In the genomic region with DNA sequence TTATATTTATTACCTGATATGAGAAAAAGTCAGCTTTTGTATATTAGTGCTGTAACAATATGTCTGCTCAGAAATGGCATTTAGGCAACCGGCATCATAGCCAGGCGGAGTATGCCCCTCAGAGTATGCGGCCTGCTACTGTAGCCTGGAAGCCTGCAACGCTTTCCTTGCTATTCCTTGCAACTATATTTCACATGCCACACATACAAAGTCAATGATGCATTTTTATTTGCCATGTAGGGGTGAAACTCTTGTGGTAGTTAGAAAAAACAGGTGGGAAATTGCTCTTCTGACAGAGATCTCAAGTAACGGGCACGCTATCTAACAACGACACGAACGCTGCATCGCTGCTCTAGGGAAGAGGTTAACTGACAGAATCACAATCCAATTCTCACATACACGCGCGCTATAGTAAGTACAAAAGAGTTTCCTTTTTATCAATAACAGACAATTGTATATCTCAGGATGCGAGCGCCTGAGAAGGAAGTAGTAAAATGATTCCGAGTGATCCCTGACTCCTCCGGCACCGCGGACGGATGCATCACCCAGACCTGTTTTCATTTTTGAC, we compare ENCODE assay signal across 12 cellular contexts. TPM values are rescaled to one million over a fixed set of nuclear protein-coding genes. Genes with fewer than 3 reads are reported as not detected.
DNase-seq lines count a peak whose midpoint lies in the region; ATAC-seq and TF ChIP-seq lines count a peak whose summit lies in the region.
"Had no signal": no experiment of that assay in that cellular context is flagged by ENCODE, and none has a peak within 500 bp of the region (broad histone marks: within the 10 kb centered on the region; RNA-seq: fewer than 3 reads in every experiment).

No MANE protein-coding gene starts in this region.

- peak overlapping the region; percentile 98 for H3K9ac ChIP-seq in mesenchymal stem cell (ENCODE audit: low read length)

- no peak overlapping the region for H3K23ac ChIP-seq in mesenchymal stem cell (ENCODE audit: low read length in 2 of 2)

- H3K79me1 ChIP-seq in mesenchymal stem cell (replicated peaks; ENCODE audit: low read length, poor library complexity, severe bottlenecking), result no peaks in the 10 kb centered on the region

- peaks cover 88% of the 10 kb centered on the region for H3K27me3 Mint-ChIP-seq in type B pancreatic cell

- H2AFZ ChIP-seq in mesenchymal stem cell (ENCODE audit: low read depth, low read length), result no peak overlapping the region

- no peak overlapping the region for H3K14ac ChIP-seq in mesenchymal stem cell (ENCODE audit: low read length in 2 of 2)

- no peak overlapping the region for H4K91ac ChIP-seq in mesenchymal stem cell (ENCODE audit: low read length)

- H3K36me3 Mint-ChIP-seq in type B pancreatic cell, result peaks cover 8% of the 10 kb centered on the region

- H3K4me3 ChIP-seq in ascending aorta (peak overlapping the region; percentile 32 to 50), mesenchymal stem cell (ENCODE audit: insufficient read depth in 1 of 2, low read depth in 1 of 2, low read length in 2 of 2) (peak overlapping the region in 1 of 2 experiments; percentile 87), mucosa of descending colon (no peak overlapping the region)
- H3K4me3 ChIP-seq: ovary had no signal

- no peak overlapping the region for H2BK15ac ChIP-seq in mesenchymal stem cell (ENCODE audit: low read depth, poor library complexity, severe bottlenecking)

- no peak overlapping the region for H4K8ac ChIP-seq in mesenchymal stem cell (ENCODE audit: low read length)

- no peak overlapping the region for H3K4me2 ChIP-seq in mesenchymal stem cell (ENCODE audit: low read length, poor library complexity, severe bottlenecking)

- DNase-seq in Right ventricle myocardium superior, result peak; percentile 46
- DNase-seq in left cardiac atrium, result no peak
- peak in 1 of 2 donors; percentile 37 for DNase-seq in ascending aorta (ENCODE audit: low spot score in 2 of 2)
- no peak for DNase-seq in mesenchymal stem cell
- DNase-seq in type B pancreatic cell (ENCODE audit: extremely low spot score, unreplicated experiment), result no peak
- no peak for DNase-seq in SW 1271 (lab: John Stamatoyannopoulos, UW)
- DNase-seq in mucosa of descending colon, result no peak
- DNase-seq: Peyer's patch had no signal

- H2AK5ac ChIP-seq in mesenchymal stem cell (ENCODE audit: low read length, severe bottlenecking), result no peak overlapping the region

- no peak overlapping the region for H3K27ac ChIP-seq in ascending aorta
- no peak overlapping the region for H3K27ac ChIP-seq in mesenchymal stem cell (ENCODE audit: low read length, poor library complexity, severe bottlenecking)
- H3K27ac ChIP-seq: ovary, Peyer's patch had no signal

- peaks cover 52% of the 10 kb centered on the region for H3K4me1 Mint-ChIP-seq in type B pancreatic cell (ENCODE audit: unreplicated experiment)

- H2BK5ac ChIP-seq in mesenchymal stem cell (ENCODE audit: low read depth, low read length, poor library complexity, severe bottlenecking), result no peak overlapping the region

- ATAC-seq in Right ventricle myocardium superior (ENCODE audit: poor library complexity) (no peak), left cardiac atrium (no peak), HG02973 (IDR thresholded peaks at IDR 0.05; ENCODE audit: unreplicated experiment) (no peak), mucosa of descending colon (no peak)
- ATAC-seq: esophagus mucosa had no signal

- TF ChIP-seq CTCF in ascending aorta (IDR thresholded peaks at IDR 0.05), result no peak
- TF ChIP-seq CTCF in type B pancreatic cell (conservative IDR thresholded peaks at IDR 0.05), result peak; percentile 63
- no peak for TF ChIP-seq CTCF in mucosa of descending colon (IDR thresholded peaks at IDR 0.05)

- no peak overlapping the region for H3K4ac ChIP-seq in mesenchymal stem cell (ENCODE audit: low read depth in 1 of 2, low read length in 2 of 2)

- peak overlapping the region; percentile 76 for H3K4me3 Mint-ChIP-seq in type B pancreatic cell

- no peak overlapping the region for H2BK12ac ChIP-seq in mesenchymal stem cell (ENCODE audit: low read length in 2 of 2)

- no peaks in the 10 kb centered on the region for H3K9me3 ChIP-seq in ascending aorta
- no peaks in the 10 kb centered on the region for H3K9me3 ChIP-seq in mesenchymal stem cell (ENCODE audit: control insufficient read depth, low read length)
- H3K9me3 ChIP-seq in mucosa of descending colon, result no peaks in the 10 kb centered on the region
- H3K9me3 ChIP-seq: ovary, Peyer's patch had no signal

- H3K18ac ChIP-seq in mesenchymal stem cell (ENCODE audit: low read depth in 1 of 2, low read length in 2 of 2), result peak overlapping the region in 1 of 2 experiments; percentile 26

- intact Hi-C loops in Right ventricle myocardium superior (cut with DNase I), result no loop called here
- intact Hi-C loops in left cardiac atrium (cut with DNase I), result no loop called here
- intact Hi-C loops in ascending aorta (cut with DNase I), result no loop called here
- intact Hi-C loops in mucosa of descending colon (cut with DNase I, micrococcal nuclease), result no loop called here

- H3K27ac Mint-ChIP-seq in type B pancreatic cell, result peak overlapping the region; percentile 6

- no peak overlapping the region for H2BK120ac ChIP-seq in mesenchymal stem cell (ENCODE audit: low read depth, low read length)

- H3K9me3 Mint-ChIP-seq in type B pancreatic cell, result no peaks in the 10 kb centered on the region

- peaks cover 0 to 12% of the 10 kb centered on the region in 2 donors for H3K4me1 ChIP-seq in ascending aorta
- H3K4me1 ChIP-seq in mesenchymal stem cell (ENCODE audit: control insufficient read depth, insufficient read depth, low read depth, low read length), result peaks cover 28% of the 10 kb centered on the region
- H3K4me1 ChIP-seq in mucosa of descending colon (ENCODE audit: low read depth), result peaks cover 12% of the 10 kb centered on the region

- H3K27me3 ChIP-seq in ascending aorta (peaks cover 23% of the 10 kb centered on the region), mesenchymal stem cell (ENCODE audit: control insufficient read depth in 1 of 2, insufficient read depth in 1 of 2, low read length in 2 of 2) (peaks cover 0 to 56% of the 10 kb centered on the region in 2 experiments)

- H3K36me3 ChIP-seq in ascending aorta (no peaks in the 10 kb centered on the region), mesenchymal stem cell (ENCODE audit: control insufficient read depth in 1 of 2, insufficient read depth in 2 of 2, low read depth in 1 of 2, low read length in 2 of 2) (peaks cover 0 to 67% of the 10 kb centered on the region in 2 experiments), mucosa of descending colon (ENCODE audit: low read depth) (no peaks in the 10 kb centered on the region)
- H3K36me3 ChIP-seq: ovary, Peyer's patch had no signal

- WGBS in mesenchymal stem cell, result 27% methylated on average over 16 of the region's 20 CpGs

RNA-seq across cellular contexts. Expression of gene EBF3, which starts 5.9 kb away (rescaled TPM):
- 6.2 TPM for total RNA-seq in Right ventricle myocardium superior
- 10 to 100 TPM in 1 of 2 donors, 1 to 10 TPM in 1; 6.0 to 10.1 TPM for total RNA-seq in left cardiac atrium
- total RNA-seq in ascending aorta, result 20.2 TPM
- polyA plus RNA-seq in mesenchymal stem cell (2013, experiment 1 of 2), result 1.5 TPM
- polyA plus RNA-seq in mesenchymal stem cell (2013, experiment 2 of 2), result 1.2 TPM
- 0.81 and 26.1 TPM in 2 replicates for total RNA-seq in type B pancreatic cell (ENCODE audit: low replicate concordance)
- 1 to 10 TPM in 1 of 3 donors, under 1 TPM in 2; 0.23 to 2.8 (median 0.89) TPM for total RNA-seq in mucosa of descending colon
- total RNA-seq: HT-29 had no signal
